ENCODE assay signal across 9 cellular contexts in the genomic region with DNA sequence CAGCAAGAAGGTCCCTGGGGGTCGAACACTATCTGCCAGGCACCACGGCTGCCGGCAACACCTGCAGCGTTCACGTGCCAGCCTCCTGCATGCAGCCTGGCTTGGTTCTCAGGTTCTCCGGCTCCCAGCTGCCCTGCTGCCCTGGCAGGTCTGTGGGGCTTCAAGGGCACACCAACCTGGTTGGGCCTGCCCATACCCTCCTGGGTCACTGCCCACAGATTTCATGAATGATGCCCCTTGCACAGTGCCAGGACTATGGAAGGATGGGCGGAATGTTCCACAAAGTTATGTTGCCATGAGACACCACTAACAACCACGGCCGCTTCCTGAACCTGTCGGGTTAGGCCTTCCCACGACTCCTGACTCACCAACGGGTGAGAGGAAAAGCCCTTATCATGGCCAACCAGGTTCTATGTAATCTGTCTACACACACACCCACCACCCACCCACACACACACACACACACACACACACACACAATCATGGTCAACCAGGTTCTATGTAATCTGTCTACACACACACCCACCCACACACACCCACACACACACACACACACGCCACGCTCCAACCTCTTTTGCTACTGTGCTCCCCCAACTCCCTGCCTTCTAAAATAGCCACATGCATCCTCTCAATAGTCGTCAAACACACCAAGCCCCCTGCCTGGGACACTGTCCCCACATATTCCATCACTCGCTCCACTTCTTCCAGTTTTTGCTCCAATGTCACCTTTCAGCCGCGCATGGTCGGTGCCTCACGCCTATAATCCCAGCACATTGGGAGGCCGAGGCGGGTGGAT. TPM values are rescaled to one million over a fixed set of nuclear protein-coding genes. Genes with fewer than 3 reads are reported as not detected.
DNase-seq lines count a peak whose midpoint lies in the region; ATAC-seq and TF ChIP-seq lines count a peak whose summit lies in the region.
"Had no signal": no experiment of that assay in that cellular context is flagged by ENCODE, and none has a peak within 500 bp of the region (broad histone marks: within the 10 kb centered on the region; RNA-seq: fewer than 3 reads in every experiment).

No MANE protein-coding gene starts in this region.

- in situ Hi-C loops in astrocyte of the cerebellum (cut with HindIII; ENCODE audit: low sequenced_read_pairs), result no loop called here

- no peaks in the 10 kb centered on the region for H3K27me3 ChIP-seq in lower lobe of right lung (ENCODE audit: low read depth)
- H3K27me3 ChIP-seq in upper lobe of left lung, result no peaks in the 10 kb centered on the region

- 74 to 77% methylated on average over 16 to 22 of the region's 22 CpGs for WGBS in upper lobe of left lung, 2 donors

- TF ChIP-seq EP300 in upper lobe of left lung (IDR thresholded peaks at IDR 0.05), result no peak

- TF ChIP-seq POLR2A in upper lobe of left lung (IDR thresholded peaks at IDR 0.05) (no peak), GM18505 (IDR thresholded peaks at IDR 0.05; ENCODE audit: borderline replicate concordance, extremely low read depth, insufficient read depth, insufficient read length) (no peak)

- H3K9me3 ChIP-seq in lower lobe of right lung (no peaks in the 10 kb centered on the region), upper lobe of left lung (no peaks in the 10 kb centered on the region)

- H3K4me3 ChIP-seq in astrocyte of the cerebellum (ENCODE audit: low read depth, low read length) (no peak overlapping the region), lower lobe of right lung (no peak overlapping the region), upper lobe of left lung (no peak overlapping the region)

- peak; percentile 39 for DNase-seq in stimulated activated CD4-positive, alpha-beta T cell treated with anti-CD3 and anti-CD28 coated beads, Interleukin-15, amount 100 ng/mL, for 24 hours
- no peak for DNase-seq in stimulated activated CD4-positive, alpha-beta T cell treated with anti-CD3 and anti-CD28 coated beads, Interleukin-2, amount 100 ng/mL, for 48 hours
- DNase-seq in astrocyte of the cerebellum (ENCODE audit: low read depth), result peak; percentile 29
- no peak for DNase-seq in lower lobe of right lung
- DNase-seq in upper lobe of left lung, result peak; percentile 61 to 73

- H3K4me1 ChIP-seq in lower lobe of right lung (peaks cover 94% of the 10 kb centered on the region), upper lobe of left lung (peaks cover 64 to 75% (median 67%) of the 10 kb centered on the region in 4 donors)

- ATAC-seq in lower lobe of right lung, result peak; percentile 79 to 80
- ATAC-seq in upper lobe of left lung (ENCODE audit: low FRiP score in 2 of 2), result peak; percentile 6 to 69
- no peak for ATAC-seq in HG03175 (IDR thresholded peaks at IDR 0.05; ENCODE audit: unreplicated experiment)
- no peak for ATAC-seq in HG02970 (IDR thresholded peaks at IDR 0.05; ENCODE audit: low FRiP score, unreplicated experiment)
- no peak for ATAC-seq in GM18505 (IDR thresholded peaks at IDR 0.05; ENCODE audit: unreplicated experiment)

- H3K36me3 ChIP-seq in lower lobe of right lung (peaks cover 4% of the 10 kb centered on the region), upper lobe of left lung (no peaks in the 10 kb centered on the region)

- intact Hi-C loops in lower lobe of right lung (cut with DNase I), result no loop called here

- TF ChIP-seq CTCF in astrocyte of the cerebellum (IDR thresholded peaks at IDR 0.05; ENCODE audit: low read depth, low read length, missing control alignments) (no peak), lower lobe of right lung (IDR thresholded peaks at IDR 0.05) (no peak), upper lobe of left lung (IDR thresholded peaks at IDR 0.05) (no peak)

- H3K27ac ChIP-seq in lower lobe of right lung (peak overlapping the region; percentile 66), upper lobe of left lung (peak overlapping the region; percentile 52 to 81 (median 72))
- H3K27ac ChIP-seq: VCaP had no signal

RNA-seq across cellular contexts. Expression of a gene that starts 32.2 kb away (rescaled TPM):
- total RNA-seq in lower lobe of right lung (216 TPM), upper lobe of left lung (100 to 1,000 TPM; 104 to 433 (median 227) TPM)

Comparison
In these comparisons a context has a peak if more than half of its experiments do, and no peak if none do; other contexts are left out.
1. DNase-seq: peak in stimulated activated CD4-positive, alpha-beta T cell treated with anti-CD3 and anti-CD28 coated beads, Interleukin-15, amount 100 ng/mL, for 24 hours (single experiment), astrocyte of the cerebellum (single experiment) and upper lobe of left lung (2 of 2); none in stimulated activated CD4-positive, alpha-beta T cell treated with anti-CD3 and anti-CD28 coated beads, Interleukin-2, amount 100 ng/mL, for 48 hours (0 of 2) and lower lobe of right lung (single experiment).
2. ATAC-seq: peak in lower lobe of right lung (2 of 2) and upper lobe of left lung (2 of 2); none in HG03175 (single experiment), HG02970 (single experiment) and GM18505 (single experiment).